Comparison of ENCODE assay signal across 19 cellular contexts in the genomic region with DNA sequence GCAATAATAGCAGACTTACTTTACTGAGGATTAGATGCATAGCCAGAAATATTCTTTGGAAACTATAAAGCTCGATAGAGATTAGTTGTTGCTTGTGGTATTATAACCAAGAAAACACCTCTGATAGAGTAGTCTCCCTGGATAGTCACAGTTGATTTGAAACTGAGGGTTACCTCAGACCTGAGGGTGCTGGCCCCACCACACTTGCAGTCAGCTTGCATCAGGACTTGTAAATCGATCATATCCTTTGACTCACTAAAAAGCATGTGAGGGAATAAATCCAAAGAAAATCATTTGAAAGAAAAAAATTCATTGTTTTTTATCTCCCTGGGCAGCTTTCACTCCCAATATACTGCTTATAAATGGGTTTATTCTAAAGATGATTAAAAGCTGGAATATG.
"Had no signal": no experiment of that assay in that cellular context is flagged by ENCODE, and none has a peak within 500 bp of the region (broad histone marks: within the 10 kb centered on the region; RNA-seq: fewer than 3 reads in every experiment).

No MANE protein-coding gene starts in this region.

- H3K27ac ChIP-seq: KMS-11, RWPE1 had no signal

- H3K9ac ChIP-seq: KMS-11 had no signal

- DNase-seq: Kasumi-1, MM.1S, NCI-H1092 treated with DMSO at 0.1 percent for 48 hours, NCI-H1436, NCI-H187, NCI-H2029, NCI-H2081 treated with DMSO at 0.1 percent for 48 hours, NCI-H2171, NCI-H226, NCI-H446, NCI-H510A, NCI-H524 treated with DMSO at 0.1 percent for 48 hours, NCI-H69, NCI-H774, SHP77 had no signal

- H3K4me2 ChIP-seq: KMS-11 had no signal

- ATAC-seq: Panc1, SK-N-SH treated with all-trans-retinoic acid at 6 μM for 48 hours had no signal
